ENCODE assay signal across 8 cellular contexts in the genomic region with DNA sequence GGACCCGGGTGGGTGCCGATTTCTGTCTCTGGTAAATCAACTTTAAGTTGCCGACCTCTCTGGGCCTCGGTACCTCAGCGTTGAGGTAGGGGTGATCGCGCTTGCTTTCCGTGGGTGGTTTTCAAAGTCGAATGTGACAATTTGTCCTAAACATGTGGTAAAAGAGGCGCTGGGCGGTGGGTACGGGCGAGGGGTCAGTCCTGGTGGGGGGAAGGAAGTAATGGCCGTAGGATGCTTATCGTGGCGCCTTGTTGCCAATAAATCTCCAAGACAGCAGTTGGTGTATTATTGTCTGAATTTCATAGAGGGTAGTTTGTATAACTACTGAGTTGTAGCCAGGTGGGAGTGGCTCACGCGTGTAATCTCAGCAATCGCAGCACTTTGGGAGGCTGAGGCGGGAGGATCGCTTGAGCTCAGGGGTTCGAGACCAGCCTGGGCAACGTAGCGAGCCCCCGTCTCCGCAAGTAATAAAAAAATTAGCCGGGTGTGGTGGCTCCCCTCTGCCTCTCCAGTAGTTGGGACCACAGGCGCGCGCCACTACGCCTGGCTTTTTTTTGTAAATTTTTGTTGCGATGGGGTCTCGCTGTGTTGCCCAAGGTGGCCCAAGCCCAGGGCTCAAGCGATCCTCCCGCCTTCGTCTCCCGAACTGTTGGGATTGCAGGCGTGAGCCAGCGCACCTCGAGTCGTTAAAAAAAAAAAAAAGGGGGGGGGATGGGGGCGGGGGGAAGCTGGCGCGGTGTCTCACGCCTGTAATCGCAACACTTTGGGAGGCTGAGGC. TPM values are rescaled to one million over a fixed set of nuclear protein-coding genes. Genes with fewer than 3 reads are reported as not detected.
DNase-seq lines count a peak whose midpoint lies in the region; ATAC-seq and TF ChIP-seq lines count a peak whose summit lies in the region.

No MANE protein-coding gene starts in this region.

- H3K4me3 ChIP-seq in DND-41 (ENCODE audit: low read depth in 1 of 2, low read length in 2 of 2): peak overlapping the region; percentile 79 to 98
- peak overlapping the region; percentile 80 for H3K4me3 ChIP-seq in Jurkat, Clone E6-1 (ENCODE audit: low read length)
- H3K4me3 ChIP-seq in mucosa of stomach (ENCODE audit: low read length): peak overlapping the region; percentile 88

- H3K4me1 Mint-ChIP-seq in chondrocyte (ENCODE audit: low read depth): peaks cover 37% of the 10 kb centered on the region

- H3K9ac ChIP-seq in DND-41 (ENCODE audit: low read depth, low read length) (peak overlapping the region; percentile 90), mucosa of stomach (ENCODE audit: low read length) (peak overlapping the region; percentile 94)

- ATAC-seq in DND-41 (ENCODE audit: insufficient read depth, low read depth): peak; percentile 5; the same call in 1 of the 3 replicates
- ATAC-seq in GM19467 (IDR thresholded peaks at IDR 0.05; ENCODE audit: unreplicated experiment): no peak
- no peak for ATAC-seq in GM18873 (IDR thresholded peaks at IDR 0.05; ENCODE audit: low FRiP score, unreplicated experiment)
- no peak for ATAC-seq in GM21825 (IDR thresholded peaks at IDR 0.05; ENCODE audit: unreplicated experiment)

- DNase-seq in DND-41: no peak
- no peak for DNase-seq in Jurkat, Clone E6-1 (ENCODE audit: low read depth, low spot score)
- no peak for DNase-seq in chondrocyte (ENCODE audit: low spot score)
- no peak for DNase-seq in NCI-H82 (lab: John Stamatoyannopoulos, UW)

- peaks cover 33% of the 10 kb centered on the region for H4K20me1 ChIP-seq in DND-41 (ENCODE audit: insufficient read depth, low read length)

- peaks cover 40% of the 10 kb centered on the region for H3K4me1 ChIP-seq in DND-41 (ENCODE audit: insufficient read depth, low read length)
- peaks cover 28% of the 10 kb centered on the region for H3K4me1 ChIP-seq in mucosa of stomach (ENCODE audit: control insufficient read depth, insufficient read depth, low read length)

- H3K4me2 ChIP-seq in DND-41 (ENCODE audit: insufficient read depth, low read length): peak overlapping the region; percentile 90

- peak overlapping the region; percentile 83 for H3K27ac ChIP-seq in DND-41 (ENCODE audit: low read length)

- H3K79me2 ChIP-seq in DND-41 (ENCODE audit: insufficient read depth, low read length): peaks cover 86% of the 10 kb centered on the region

- no peaks in the 10 kb centered on the region for H3K27me3 Mint-ChIP-seq in chondrocyte (ENCODE audit: low read depth)

- H3K27ac Mint-ChIP-seq in chondrocyte (ENCODE audit: unreplicated experiment): peak overlapping the region; percentile 91

- H3K27me3 ChIP-seq in DND-41 (ENCODE audit: insufficient read depth, low read length, poor library complexity): no peaks in the 10 kb centered on the region
- H3K27me3 ChIP-seq in mucosa of stomach (ENCODE audit: control insufficient read depth, insufficient read depth, low read length): no peaks in the 10 kb centered on the region

- peak overlapping the region; percentile 98 for H3K4me3 Mint-ChIP-seq in chondrocyte (ENCODE audit: unreplicated experiment)

- peak overlapping the region; percentile 93 for H2AFZ ChIP-seq in DND-41 (ENCODE audit: low read depth, low read length)

- H3K9me3 Mint-ChIP-seq in chondrocyte (ENCODE audit: low read depth): no peaks in the 10 kb centered on the region

- peaks cover 54% of the 10 kb centered on the region for H3K36me3 ChIP-seq in DND-41 (ENCODE audit: insufficient read depth, low read length)
- no peaks in the 10 kb centered on the region for H3K36me3 ChIP-seq in mucosa of stomach (ENCODE audit: control insufficient read depth, insufficient read depth, low read length)

- H3K9me3 ChIP-seq in DND-41 (ENCODE audit: insufficient read depth, low read length, severe bottlenecking) (no peaks in the 10 kb centered on the region), mucosa of stomach (ENCODE audit: control insufficient read depth, low read length) (no peaks in the 10 kb centered on the region)

- H3K36me3 Mint-ChIP-seq in chondrocyte (ENCODE audit: low read depth): peaks cover 10% of the 10 kb centered on the region

- TF ChIP-seq CTCF in DND-41 (IDR thresholded peaks at IDR 0.05; ENCODE audit: borderline replicate concordance, extremely low read depth, low read length, poor library complexity, severe bottlenecking) (no peak), chondrocyte (IDR thresholded peaks at IDR 0.05) (no peak)

RNA-seq across cellular contexts. Expression of gene BUD23, which starts 0.7 kb away (rescaled TPM):
- 181 TPM for polyA plus RNA-seq in Jurkat, Clone E6-1 (2012; ENCODE audit: insufficient read depth, insufficient read length)
- 39.2 to 43.4 TPM (median 42.6 TPM) in 3 replicates for total RNA-seq in chondrocyte

RNA-seq across cellular contexts. Expression of gene DNAJC30, which starts 0.9 kb away (rescaled TPM):
- polyA plus RNA-seq in Jurkat, Clone E6-1 (2012; ENCODE audit: insufficient read depth, insufficient read length): 6.7 TPM
- total RNA-seq in chondrocyte: 9.5 to 15.2 TPM (median 10.2 TPM) in 3 replicates

RNA-seq across cellular contexts. Expression of gene VPS37D, which starts 16.5 kb away (rescaled TPM):
- polyA plus RNA-seq in Jurkat, Clone E6-1 (2012; ENCODE audit: insufficient read depth, insufficient read length): 3.8 TPM
- 4.9 to 6.6 TPM (median 6.2 TPM) in 3 replicates for total RNA-seq in chondrocyte

RNA-seq across cellular contexts. Expression of gene STX1A, which starts 35.4 kb away (rescaled TPM):
- 5.7 TPM for polyA plus RNA-seq in Jurkat, Clone E6-1 (2012; ENCODE audit: insufficient read depth, insufficient read length)
- 19.1 to 33.5 TPM (median 20.9 TPM) in 3 replicates for total RNA-seq in chondrocyte

RNA-seq across cellular contexts. Expression of gene ABHD11, which starts 54.5 kb away (rescaled TPM):
- polyA plus RNA-seq in Jurkat, Clone E6-1 (2012; ENCODE audit: insufficient read depth, insufficient read length): 18.0 TPM
- 11.2 to 15.3 TPM (median 15.0 TPM) in 3 replicates for total RNA-seq in chondrocyte
